In the genomic region with DNA sequence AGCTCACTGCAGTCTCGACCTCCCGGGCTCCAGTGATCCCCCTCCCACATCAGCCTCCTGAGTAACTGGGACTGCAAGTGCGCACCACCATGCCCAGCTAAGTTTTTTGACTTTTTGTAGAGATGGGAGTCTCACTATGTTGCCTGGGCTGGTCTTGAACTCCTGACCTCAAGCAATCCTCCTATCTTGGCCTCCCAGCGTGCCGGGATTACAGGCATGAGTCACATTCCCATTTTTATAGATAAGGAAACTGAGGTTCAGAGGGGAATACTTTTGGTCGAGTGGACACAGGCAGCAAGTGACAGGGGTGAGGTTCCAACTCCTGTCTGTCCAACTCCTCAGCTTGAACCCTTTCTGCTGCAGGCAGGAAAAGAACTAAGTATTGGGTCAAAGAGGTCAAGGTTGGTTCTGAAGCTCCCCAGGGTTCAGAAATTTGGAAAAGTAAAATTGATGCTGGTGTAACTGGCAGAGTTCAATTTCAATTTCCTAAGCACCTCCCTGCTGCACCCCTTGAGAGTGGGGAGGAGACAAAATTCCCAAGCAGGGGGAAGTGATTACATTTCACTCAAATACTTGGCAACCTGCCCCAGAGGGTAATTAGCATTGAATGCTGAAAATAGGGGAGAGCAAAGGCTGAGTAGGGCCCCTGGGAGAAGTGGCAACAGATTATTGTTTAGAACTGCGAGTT, we compare ENCODE assay signal across 13 cellular contexts. TPM values are rescaled to one million over a fixed set of nuclear protein-coding genes. Genes with fewer than 3 reads are reported as not detected.
A peak's percentile ranks its signal among the peaks of the same experiment; 100 is the strongest.
DNase-seq lines count a peak whose midpoint lies in the region; ATAC-seq and TF ChIP-seq lines count a peak whose summit lies in the region.
"Had no signal": no experiment of that assay in that cellular context is flagged by ENCODE, and none has a peak within 500 bp of the region (broad histone marks: within the 10 kb centered on the region; RNA-seq: fewer than 3 reads in every experiment).

No MANE protein-coding gene starts in this region.

- H3K27ac ChIP-seq in lower lobe of right lung (no peak overlapping the region), ovary (no peak overlapping the region)
- H3K27ac ChIP-seq: gastrocnemius medialis had no signal

- H3K4me3 ChIP-seq in lower lobe of right lung (no peak overlapping the region), ovary (no peak overlapping the region), Caco-2 (ENCODE audit: low read depth, low read length) (no peak overlapping the region)
- H3K4me3 ChIP-seq: gastrocnemius medialis had no signal

- 31 to 45% (median 38%) methylated on average over 7 of the region's 7 CpGs for WGBS in ovary, 3 donors

- DNase-seq in NCI-H2081 (lab: John Stamatoyannopoulos, UW) (peak; percentile 65 to 76), NCI-H2081 treated with DMSO at 0.1 percent for 48 hours (lab: John Stamatoyannopoulos, UW) (no peak), NCI-H128 (lab: John Stamatoyannopoulos, UW; ENCODE audit: unreplicated experiment) (peak; percentile 97), NCI-H82 treated with DMSO at 0.1 percent for 48 hours (lab: John Stamatoyannopoulos, UW; ENCODE audit: unreplicated experiment) (peak; percentile 50), lower lobe of right lung (no peak), ovary (no peak), Caco-2 (no peak)
- DNase-seq: gastrocnemius medialis had no signal

- H3K27me3 ChIP-seq in lower lobe of right lung (ENCODE audit: low read depth) = no peaks in the 10 kb centered on the region
- H3K27me3 ChIP-seq in ovary = no peaks in the 10 kb centered on the region
- H3K27me3 ChIP-seq in Caco-2 (replicated peaks; ENCODE audit: control insufficient read depth, insufficient read depth, low read length) = no peaks in the 10 kb centered on the region

- H3K36me3 ChIP-seq in lower lobe of right lung (no peaks in the 10 kb centered on the region), ovary (no peaks in the 10 kb centered on the region), Caco-2 (ENCODE audit: control insufficient read depth, insufficient read depth, low read length) (no peaks in the 10 kb centered on the region)
- H3K36me3 ChIP-seq: gastrocnemius medialis had no signal

- H3K27ac Mint-ChIP-seq in Caco-2 (ENCODE audit: unreplicated experiment) = no peak overlapping the region
- H3K27ac Mint-ChIP-seq: progenitor cell of endocrine pancreas, type B pancreatic cell had no signal

- no peaks in the 10 kb centered on the region for H3K36me3 Mint-ChIP-seq in Caco-2 (ENCODE audit: insufficient read depth, unreplicated experiment)
- H3K36me3 Mint-ChIP-seq: type B pancreatic cell had no signal

- POLR2A ChIA-PET in Caco-2 (lab: Charles Lee) = no interaction called here

- H3K9me3 ChIP-seq in lower lobe of right lung = no peaks in the 10 kb centered on the region
- H3K9me3 ChIP-seq in ovary = no peaks in the 10 kb centered on the region
- H3K9me3 ChIP-seq in Caco-2 = peaks cover 5% of the 10 kb centered on the region; the same call in 1 of the 2 replicates
- H3K9me3 ChIP-seq: gastrocnemius medialis had no signal

- peaks cover 10% of the 10 kb centered on the region for H3K9me3 Mint-ChIP-seq in Caco-2 (ENCODE audit: unreplicated experiment)

- no peaks in the 10 kb centered on the region for H3K27me3 Mint-ChIP-seq in Caco-2 (ENCODE audit: insufficient read depth, unreplicated experiment)

- H3K4me3 Mint-ChIP-seq in Caco-2 (ENCODE audit: unreplicated experiment) = no peak overlapping the region
- H3K4me3 Mint-ChIP-seq: type B pancreatic cell had no signal

- no TSS peak for BruUV-seq in Caco-2 (replicated peaks; lab: Mats Ljungman, UMichigan)

- H3K4me1 ChIP-seq in lower lobe of right lung (no peaks in the 10 kb centered on the region), ovary (ENCODE audit: insufficient read depth) (no peaks in the 10 kb centered on the region), Caco-2 (no peaks in the 10 kb centered on the region)
- H3K4me1 ChIP-seq: gastrocnemius medialis had no signal

- no peak for TF ChIP-seq POLR2A in ovary (IDR thresholded peaks at IDR 0.05)

- ATAC-seq in lower lobe of right lung (peak; percentile 43 to 51), HG02623 (IDR thresholded peaks at IDR 0.05; ENCODE audit: unreplicated experiment) (no peak)
- ATAC-seq: gastrocnemius medialis had no signal

- TF ChIP-seq CTCF in lower lobe of right lung (IDR thresholded peaks at IDR 0.05) = no peak
- no peak for TF ChIP-seq CTCF in ovary (IDR thresholded peaks at IDR 0.05)
- TF ChIP-seq CTCF in Caco-2 (IDR thresholded peaks at IDR 0.05; ENCODE audit: insufficient read depth in 1 of 2, low read depth in 1 of 2, low read length in 1 of 2, severe bottlenecking in 1 of 2, unreplicated experiment in 1 of 2) = no peak

- no peaks in the 10 kb centered on the region for H3K4me1 Mint-ChIP-seq in Caco-2 (ENCODE audit: low read depth, unreplicated experiment)

- intact Hi-C loops in lower lobe of right lung (cut with DNase I) = no loop called here
- intact Hi-C loops in ovary (cut with DNase I) = no loop called here
- intact Hi-C loops in Caco-2 (cut with micrococcal nuclease; ENCODE audit: unreplicated experiment) = no loop called here

- no peak for TF ChIP-seq EP300 in ovary (IDR thresholded peaks at IDR 0.05)

- CTCF ChIA-PET in Caco-2 (lab: Charles Lee) = no interaction called here

RNA-seq across cellular contexts. Expression of gene ALPL, which starts 17.6 kb away (rescaled TPM):
- total RNA-seq in lower lobe of right lung (123 TPM), ovary (1 to 10 TPM; 1.2 to 5.3 (median 3.3) TPM), Caco-2 (2022) (0.21 and 0.79 TPM in 2 replicates)
- 1 to 10 TPM; 4.1 to 9.2 TPM for polyA plus RNA-seq in ovary
- total RNA-seq: H4, HT1080 had no signal

RNA-seq across cellular contexts. Expression of gene NBPF3, which starts 51.7 kb away (rescaled TPM):
- total RNA-seq in lower lobe of right lung (9.5 TPM), ovary (1 to 10 TPM; 5.6 to 9.8 (median 8.8) TPM), Caco-2 (2022) (14.3 and 14.9 TPM in 2 replicates)
- 10 to 100 TPM in 1 of 2 donors, 1 to 10 TPM in 1; 4.2 to 11.1 TPM for polyA plus RNA-seq in ovary

Comparison
In these comparisons a context has a peak if more than half of its experiments do, and no peak if none do; other contexts are left out.
1. DNase-seq: peak in NCI-H2081 (2 of 2), NCI-H128 (single experiment) and NCI-H82 treated with DMSO at 0.1 percent for 48 hours (single experiment); none in NCI-H2081 treated with DMSO at 0.1 percent for 48 hours (single experiment), lower lobe of right lung (single experiment), ovary (0 of 5) and Caco-2 (0 of 2).
2. RNA of gene ALPL, which starts 17.6 kb away (total RNA-seq): 123 TPM in lower lobe of right lung (single experiment); 1.2 to 5.3 TPM in ovary and 0.21 to 0.79 TPM in Caco-2; every median in the first group is over 10 times any median in the second.